ENCODE assay signal across 20 cellular contexts in genomic region chr16:48620445-48620844, GRCh38.
"Had no signal": no experiment of that assay in that cellular context is flagged by ENCODE, and none has a peak within 500 bp of the region (broad histone marks: within the 10 kb centered on the region; RNA-seq: fewer than 3 reads in every experiment).

No MANE protein-coding gene starts in this region.

- H3K36me3 Mint-ChIP-seq: activated CD8-positive, alpha-beta memory T cell treated with anti-CD3 and anti-CD28 coated beads, Interleukin-2, amount 10 ng/mL, durations not matched to agents 7 days and 5 days; activated naive CD4-positive, alpha-beta T cell treated with anti-CD3 and anti-CD28 coated beads, Interleukin-2, amount 50 U/mL, for 72 hours had no signal

- H3K4me3 Mint-ChIP-seq: activated CD8-positive, alpha-beta memory T cell treated with anti-CD3 and anti-CD28 coated beads, Interleukin-2, amount 10 ng/mL, durations not matched to agents 7 days and 5 days; activated T-cell treated with anti-CD3 and anti-CD28 coated beads, Interleukin-2, amount 50 U/mL, for 24 hours; activated T-helper 1 cell treated with anti-CD3 and anti-CD28 coated beads, Interleukin-12 subunit alpha, Interleukin-12 subunit beta, Interleukin-2, Interleukin-4 antibody, amounts not matched to agents 30 ng/mL and 10 ng/mL and 1 ng/mL, durations not matched to agents 14 hours and 24 hours and 36 hours; T-helper 1 cell treated with Interleukin-12 subunit alpha and Interleukin-12 subunit beta and Interleukin-4 antibody, amounts not matched to agents 30 μg/mL and 1 μg/mL, for 36 hours had no signal

- H3K9me3 Mint-ChIP-seq: activated naive CD4-positive, alpha-beta T cell treated with anti-CD3 and anti-CD28 coated beads, Interleukin-2, amount 50 U/mL, for 72 hours; activated T-cell treated with anti-CD3 and anti-CD28 coated beads, Interleukin-2, amount 50 U/mL, for 24 hours; activated T-helper 1 cell treated with anti-CD3 and anti-CD28 coated beads, Interleukin-12 subunit alpha, Interleukin-12 subunit beta, Interleukin-2, Interleukin-4 antibody, amounts not matched to agents 30 ng/mL and 10 ng/mL and 1 ng/mL, durations not matched to agents 14 hours and 24 hours and 36 hours; T-helper 1 cell treated with Interleukin-12 subunit alpha and Interleukin-12 subunit beta and Interleukin-4 antibody, amounts not matched to agents 30 μg/mL and 1 μg/mL, for 36 hours had no signal

- H3K27ac Mint-ChIP-seq: activated CD8-positive, alpha-beta memory T cell treated with anti-CD3 and anti-CD28 coated beads, Interleukin-2, amount 10 ng/mL, durations not matched to agents 7 days and 5 days; activated naive CD4-positive, alpha-beta T cell treated with anti-CD3 and anti-CD28 coated beads, Interleukin-2, amount 50 U/mL, for 72 hours; activated T-cell treated with anti-CD3 and anti-CD28 coated beads, Interleukin-2, amount 50 U/mL, for 24 hours; activated T-helper 1 cell treated with anti-CD3 and anti-CD28 coated beads, Interleukin-12 subunit alpha, Interleukin-12 subunit beta, Interleukin-2, Interleukin-4 antibody, amounts not matched to agents 30 ng/mL and 10 ng/mL and 1 ng/mL, durations not matched to agents 14 hours and 24 hours and 36 hours; T-helper 1 cell treated with Interleukin-12 subunit alpha and Interleukin-12 subunit beta and Interleukin-4 antibody, amounts not matched to agents 30 μg/mL and 1 μg/mL, for 36 hours had no signal

- H3K27me3 ChIP-seq: brain microvascular endothelial cell, cardiac muscle cell had no signal

- H3K4me3 ChIP-seq: cardiac muscle cell had no signal

- ATAC-seq: activated CD4-positive, CD25-positive, alpha-beta regulatory T cell treated with anti-CD3 and anti-CD28 coated beads, Interleukin-2, amount 50 U/mL, for 24 hours; activated CD8-positive, alpha-beta memory T cell treated with anti-CD3 and anti-CD28 coated beads, Interleukin-2, amount 10 ng/mL, durations not matched to agents 7 days and 5 days; activated naive CD4-positive, alpha-beta T cell treated with anti-CD3 and anti-CD28 coated beads, Interleukin-2, amount 50 U/mL, for 72 hours; PC-3 had no signal

- DNase-seq: activated CD4-positive, alpha-beta T cell treated with anti-CD3 and anti-CD28 coated beads for 4 hours; activated effector memory CD4-positive, alpha-beta T cell treated with anti-CD3 and anti-CD28 coated beads, Interleukin-2, amount 50 U/mL, for 16 hours; activated naive CD4-positive, alpha-beta T cell treated with Interleukin-2 at 50 U/mL for 16 hours; activated T-cell treated with anti-CD3 and anti-CD28 coated beads, Interleukin-2, amount 50 U/mL, for 24 hours; brain microvascular endothelial cell; Karpas-422; MM.1S; NCI-H1105 treated with DMSO at 0.1 percent for 48 hours; NCI-H1436 treated with DMSO at 0.1 percent for 48 hours; NCI-H187; NCI-H2081; NCI-H524; PC-3; SHP77 had no signal

- H3K36me3 ChIP-seq: brain microvascular endothelial cell, cardiac muscle cell had no signal

- H3K27me3 Mint-ChIP-seq: activated T-cell treated with anti-CD3 and anti-CD28 coated beads, Interleukin-2, amount 50 U/mL, for 24 hours had no signal

- H3K27ac ChIP-seq: brain microvascular endothelial cell, cardiac muscle cell had no signal
